8 cellular contexts compared by ENCODE assay signal in genomic region chr12:12788131-12788530, GRCh38. TPM values are rescaled to one million over a fixed set of nuclear protein-coding genes. Genes with fewer than 3 reads are reported as not detected.
DNase-seq lines count a peak whose midpoint lies in the region; ATAC-seq and TF ChIP-seq lines count a peak whose summit lies in the region.

No MANE protein-coding gene starts in this region.

- 58% methylated on average over 6 of the region's 6 CpGs for WGBS in right lobe of liver (ENCODE audit: insufficient coverage, low coverage, low lambda C conversion rate, missing lambda C conversion rate)

- peak overlapping the region; percentile 69 for H3K4me3 Mint-ChIP-seq in activated CD4-positive, alpha-beta T cell treated with anti-CD3 and anti-CD28 coated beads, Interleukin-2, amount 10 ng/mL, durations not matched to agents 7 days and 5 days
- H3K4me3 Mint-ChIP-seq in activated naive CD8-positive, alpha-beta T cell, result peak overlapping the region; percentile 84

- CTCF ChIA-PET in activated CD4-positive, alpha-beta T cell treated with anti-CD3 and anti-CD28 coated beads, Interleukin-2, amount 10 ng/mL, durations not matched to agents 7 days and 5 days (lab: Charles Lee), result interaction anchor here (1.0 to 2.1 kb wide), 4 partner anchors 12 to 314 kb away, joined by 3 to 6 read pairs (median 4); partner anchors contain the start of gene DDX47

- peaks cover 2% of the 10 kb centered on the region for H3K36me3 Mint-ChIP-seq in activated CD4-positive, alpha-beta T cell treated with anti-CD3 and anti-CD28 coated beads, Interleukin-2, amount 10 ng/mL, durations not matched to agents 7 days and 5 days (ENCODE audit: low read depth)
- H3K36me3 Mint-ChIP-seq in activated naive CD8-positive, alpha-beta T cell, result no peaks in the 10 kb centered on the region

- H3K27ac Mint-ChIP-seq in activated CD4-positive, alpha-beta T cell treated with anti-CD3 and anti-CD28 coated beads, Interleukin-2, amount 10 ng/mL, durations not matched to agents 7 days and 5 days, result peak overlapping the region; percentile 66
- H3K27ac Mint-ChIP-seq in activated naive CD8-positive, alpha-beta T cell, result peak overlapping the region; percentile 95

- no peaks in the 10 kb centered on the region for H3K36me3 ChIP-seq in right lobe of liver

- DNase-seq in activated CD4-positive, alpha-beta T cell treated with anti-CD3 and anti-CD28 coated beads, Interleukin-2, amount 10 ng/mL, durations not matched to agents 7 days and 5 days, result no peak
- no peak for DNase-seq in activated CD4-positive, alpha-beta T cell treated with anti-CD3 and anti-CD28 coated beads, Interleukin-2, amount 50 U/mL, for 1 hour
- DNase-seq in right lobe of liver (no peak), NCI-H2107 (lab: John Stamatoyannopoulos, UW) (no peak), hippocampal formation (lab: John Stamatoyannopoulos, UW) (no peak)
- no peak for DNase-seq in stimulated activated CD4-positive, alpha-beta T cell treated with anti-CD3 and anti-CD28 coated beads, Interleukin-4, amount 100 ng/mL, for 4 hours

- POLR2A ChIA-PET in activated CD4-positive, alpha-beta T cell treated with anti-CD3 and anti-CD28 coated beads, Interleukin-2, amount 10 ng/mL, durations not matched to agents 7 days and 5 days (lab: Charles Lee), result no interaction called here

- H3K27ac ChIP-seq in right lobe of liver (peak overlapping the region; percentile 83 to 94 (median 93)), temporal lobe (ENCODE audit: low read depth, low read length) (peak overlapping the region; percentile 94)

- no peaks in the 10 kb centered on the region for H3K27me3 Mint-ChIP-seq in activated CD4-positive, alpha-beta T cell treated with anti-CD3 and anti-CD28 coated beads, Interleukin-2, amount 10 ng/mL, durations not matched to agents 7 days and 5 days
- no peaks in the 10 kb centered on the region for H3K27me3 Mint-ChIP-seq in activated naive CD8-positive, alpha-beta T cell

- H3K4me1 Mint-ChIP-seq in activated CD4-positive, alpha-beta T cell treated with anti-CD3 and anti-CD28 coated beads, Interleukin-2, amount 10 ng/mL, durations not matched to agents 7 days and 5 days, result peaks cover 44% of the 10 kb centered on the region
- H3K4me1 Mint-ChIP-seq in activated naive CD8-positive, alpha-beta T cell (ENCODE audit: low read depth), result peaks cover 26% of the 10 kb centered on the region

- no peak for ATAC-seq in right lobe of liver

- H3K4me3 ChIP-seq in right lobe of liver, result no peak overlapping the region

- no peak for TF ChIP-seq POLR2A in right lobe of liver (IDR thresholded peaks at IDR 0.05)

- H3K27me3 ChIP-seq in right lobe of liver, result no peaks in the 10 kb centered on the region

- TF ChIP-seq CTCF in right lobe of liver (IDR thresholded peaks at IDR 0.05), result no peak

- no peaks in the 10 kb centered on the region for H3K9me3 ChIP-seq in right lobe of liver

- H3K4me1 ChIP-seq in right lobe of liver, result peaks cover 0 to 14% (median 8%) of the 10 kb centered on the region in 4 donors

- intact Hi-C loops in right lobe of liver (cut with DNase I), result no loop called here

- H3K9me3 Mint-ChIP-seq in activated CD4-positive, alpha-beta T cell treated with anti-CD3 and anti-CD28 coated beads, Interleukin-2, amount 10 ng/mL, durations not matched to agents 7 days and 5 days, result no peaks in the 10 kb centered on the region
- no peaks in the 10 kb centered on the region for H3K9me3 Mint-ChIP-seq in activated naive CD8-positive, alpha-beta T cell (ENCODE audit: low read depth)

RNA-seq across cellular contexts. Expression of gene APOLD1, which starts 2.7 kb away (rescaled TPM):
- 10 to 100 TPM; 14.4 to 15.5 TPM for total RNA-seq in activated CD4-positive, alpha-beta T cell treated with anti-CD3 and anti-CD28 coated beads, Interleukin-2, amount 10 ng/mL, durations not matched to agents 7 days and 5 days
- total RNA-seq in right lobe of liver (1 to 10 TPM in 4 of 6 experiments, under 1 TPM in 2; 0.27 to 5.6 (median 1.2) TPM), temporal lobe (31.2 TPM)

RNA-seq across cellular contexts. Expression of gene DDX47, which starts 25.0 kb away (rescaled TPM):
- total RNA-seq in activated CD4-positive, alpha-beta T cell treated with anti-CD3 and anti-CD28 coated beads, Interleukin-2, amount 10 ng/mL, durations not matched to agents 7 days and 5 days, result 10 to 100 TPM; 54.5 to 59.0 TPM
- total RNA-seq in right lobe of liver (10 to 100 TPM; 23.8 to 30.2 (median 25.3) TPM), temporal lobe (44.3 TPM)
